8 cellular contexts compared by ENCODE assay signal in genomic region chr14:39265032-39265431, GRCh38. TPM values are rescaled to one million over a fixed set of nuclear protein-coding genes. Genes with fewer than 3 reads are reported as not detected.
DNase-seq lines count a peak whose midpoint lies in the region; ATAC-seq, FAIRE-seq and TF ChIP-seq lines count a peak whose summit lies in the region.

No MANE protein-coding gene starts in this region.

- no peak for DNase-seq in activated T-cell treated with anti-CD3 and anti-CD28 coated beads, Interleukin-2, amount 50 U/mL, for 72 hours
- DNase-seq in activated T-cell treated with anti-CD3 and anti-CD28 coated beads, Interleukin-2, amount 50 U/mL, for 48 hours: no peak
- DNase-seq in OCI-M1 (lab: John Stamatoyannopoulos, UW): peak; percentile 18
- peak; percentile 33 for DNase-seq in fibroblast of villous mesenchyme (ENCODE audit: low read depth)
- DNase-seq in superior temporal gyrus (ENCODE audit: extremely low spot score): peak; percentile 20
- no peak for DNase-seq in colonic mucosa
- no peak for DNase-seq in HTR-8/SVneo (ENCODE audit: insufficient read length, low spot score)
- no peak for DNase-seq in CD1c-positive myeloid dendritic cell (ENCODE audit: extremely low spot score)

- no peak for ATAC-seq in activated T-cell treated with anti-CD3 and anti-CD28 coated beads, Interleukin-2, amount 50 U/mL, for 72 hours (replicated peaks in 1 of 2)

- no peaks in the 10 kb centered on the region for H3K9me3 ChIP-seq in colonic mucosa

- H3K9ac ChIP-seq in colonic mucosa (ENCODE audit: low read depth in 2 of 2, low read length in 2 of 2): no peak overlapping the region

- intact Hi-C loops in colonic mucosa (cut with DNase I): loop anchor here (5.0 kb wide), 2 partner anchors 93 to 167 kb away; partner anchors contain the start of genes FBXO33 and TRAPPC6B

- no peaks in the 10 kb centered on the region for H3K27me3 Mint-ChIP-seq in activated T-cell treated with anti-CD3 and anti-CD28 coated beads, Interleukin-2, amount 50 U/mL, for 72 hours (ENCODE audit: low read depth)

- H3K4me3 Mint-ChIP-seq in activated T-cell treated with anti-CD3 and anti-CD28 coated beads, Interleukin-2, amount 50 U/mL, for 72 hours: peak overlapping the region; percentile 48 to 94

- H3K4me1 Mint-ChIP-seq in activated T-cell treated with anti-CD3 and anti-CD28 coated beads, Interleukin-2, amount 50 U/mL, for 72 hours (ENCODE audit: low read depth): peaks cover 30% of the 10 kb centered on the region

- H3K4me3 ChIP-seq in fibroblast of villous mesenchyme (ENCODE audit: low read depth, low read length) (peak overlapping the region; percentile 26), colonic mucosa (no peak overlapping the region)

- no peaks in the 10 kb centered on the region for H3K4me1 ChIP-seq in colonic mucosa

- FAIRE-seq in HTR-8/SVneo (lab: Jason Lieb, UNC): no peak

- peak overlapping the region; percentile 90 for H3K27ac Mint-ChIP-seq in activated T-cell treated with anti-CD3 and anti-CD28 coated beads, Interleukin-2, amount 50 U/mL, for 72 hours

- no peak overlapping the region for H3K27ac ChIP-seq in colonic mucosa

- H3K9me3 Mint-ChIP-seq in activated T-cell treated with anti-CD3 and anti-CD28 coated beads, Interleukin-2, amount 50 U/mL, for 72 hours: peaks cover 0 to 2% of the 10 kb centered on the region in 2 donors

- no peak for TF ChIP-seq CTCF in fibroblast of villous mesenchyme (IDR thresholded peaks at IDR 0.05; ENCODE audit: insufficient read depth, low read depth, low read length)
- no peak for TF ChIP-seq CTCF in colonic mucosa (IDR thresholded peaks at IDR 0.05)

- no peaks in the 10 kb centered on the region for H3K36me3 ChIP-seq in colonic mucosa

- H3K36me3 Mint-ChIP-seq in activated T-cell treated with anti-CD3 and anti-CD28 coated beads, Interleukin-2, amount 50 U/mL, for 72 hours (ENCODE audit: insufficient read depth in 2 of 2): peaks cover 5 to 13% of the 10 kb centered on the region in 2 donors

- H3K27me3 ChIP-seq in colonic mucosa: no peaks in the 10 kb centered on the region

RNA-seq across cellular contexts. Expression of gene MIA2, which starts 31.3 kb away (rescaled TPM):
- total RNA-seq in activated T-cell treated with anti-CD3 and anti-CD28 coated beads, Interleukin-2, amount 50 U/mL, for 72 hours: 10 to 100 TPM; 54.5 to 56.7 TPM
- total RNA-seq in fibroblast of villous mesenchyme (14.5 and 21.6 TPM in 2 replicates), colonic mucosa (10 to 100 TPM; 41.8 to 61.8 TPM)

Comparison
In these comparisons a context has a peak if more than half of its experiments do, and no peak if none do; other contexts are left out.
1. DNase-seq: peak in OCI-M1 (single experiment), fibroblast of villous mesenchyme (single experiment) and superior temporal gyrus (single experiment); none in activated T-cell treated with anti-CD3 and anti-CD28 coated beads, Interleukin-2, amount 50 U/mL, for 72 hours (0 of 2), activated T-cell treated with anti-CD3 and anti-CD28 coated beads, Interleukin-2, amount 50 U/mL, for 48 hours (0 of 2), colonic mucosa (single experiment), HTR-8/SVneo (single experiment) and CD1c-positive myeloid dendritic cell (single experiment).